ENCODE assay signal across 8 cellular contexts in genomic region chr4:55553442-55553841, GRCh38. TPM values are rescaled to one million over a fixed set of nuclear protein-coding genes. Genes with fewer than 3 reads are reported as not detected.
DNase-seq lines count a peak whose midpoint lies in the region; ATAC-seq lines count a peak whose summit lies in the region.

No MANE protein-coding gene starts in this region.

- DNase-seq in A172 (ENCODE audit: low spot score): peak; percentile 82
- peak; percentile 32 for DNase-seq in activated CD4-positive, alpha-beta memory T cell treated with anti-CD3 and anti-CD28 coated beads for 36 hours
- peak; percentile 39 for DNase-seq in kidney tubule cell (ENCODE audit: low spot score)
- DNase-seq in DMS53 (lab: John Stamatoyannopoulos, UW): no peak
- no peak for DNase-seq in NCI-H526 (lab: John Stamatoyannopoulos, UW)
- no peak for DNase-seq in NCI-H2081 treated with DMSO at 0.1 percent for 48 hours (lab: John Stamatoyannopoulos, UW)

- intact Hi-C loops in activated CD4-positive, alpha-beta memory T cell treated with anti-CD3 and anti-CD28 coated beads for 36 hours (cut with micrococcal nuclease): loop anchor here (10.0 kb wide), 1 partner anchor 579 kb away; no protein-coding TSS in a partner anchor

- H3K9me3 Mint-ChIP-seq in activated CD4-positive, alpha-beta memory T cell treated with anti-CD3 and anti-CD28 coated beads for 36 hours: peaks cover 4% of the 10 kb centered on the region

- POLR2A ChIA-PET in activated CD4-positive, alpha-beta memory T cell treated with anti-CD3 and anti-CD28 coated beads for 36 hours (lab: Charles Lee): no interaction called here

- H3K4me3 Mint-ChIP-seq in activated CD4-positive, alpha-beta memory T cell treated with anti-CD3 and anti-CD28 coated beads for 36 hours: no peak overlapping the region

- ATAC-seq in GM21529 (IDR thresholded peaks at IDR 0.05; ENCODE audit: unreplicated experiment): peak; percentile 71
- no peak for ATAC-seq in GM21515 (IDR thresholded peaks at IDR 0.05; ENCODE audit: unreplicated experiment)

- CTCF ChIA-PET in activated CD4-positive, alpha-beta memory T cell treated with anti-CD3 and anti-CD28 coated beads for 36 hours (lab: Charles Lee): interaction anchor here (1.4 to 1.5 kb wide), 2 partner anchors 108 to 194 kb away, joined by 3 to 6 read pairs; no protein-coding TSS in a partner anchor

- H3K27ac Mint-ChIP-seq in activated CD4-positive, alpha-beta memory T cell treated with anti-CD3 and anti-CD28 coated beads for 36 hours: no peak overlapping the region

- peaks cover 2% of the 10 kb centered on the region for H3K36me3 Mint-ChIP-seq in activated CD4-positive, alpha-beta memory T cell treated with anti-CD3 and anti-CD28 coated beads for 36 hours

- peaks cover 19% of the 10 kb centered on the region for H3K4me1 Mint-ChIP-seq in activated CD4-positive, alpha-beta memory T cell treated with anti-CD3 and anti-CD28 coated beads for 36 hours (ENCODE audit: low read depth)

- H3K27me3 Mint-ChIP-seq in activated CD4-positive, alpha-beta memory T cell treated with anti-CD3 and anti-CD28 coated beads for 36 hours: peaks cover 7% of the 10 kb centered on the region

RNA-seq across cellular contexts. Expression of gene CLOCK, which starts 6.7 kb away (rescaled TPM):
- 33.8 and 35.1 TPM in 2 replicates for total RNA-seq in A172 (2014; rRNA removed; shearing (Covaris generic))
- 10 to 100 TPM; 10.9 to 12.0 TPM for total RNA-seq in activated CD4-positive, alpha-beta memory T cell treated with anti-CD3 and anti-CD28 coated beads for 36 hours

RNA-seq across cellular contexts. Expression of gene PDCL2, which starts 38.6 kb away (rescaled TPM):
- 2.9 TPM in 1 of 2 replicates, not detected in the other for total RNA-seq in A172 (2014; rRNA removed; shearing (Covaris generic))
- not detected for total RNA-seq in activated CD4-positive, alpha-beta memory T cell treated with anti-CD3 and anti-CD28 coated beads for 36 hours

Comparison
In these comparisons a context has a peak if more than half of its experiments do, and no peak if none do; other contexts are left out.
1. DNase-seq: peak in A172 (single experiment), activated CD4-positive, alpha-beta memory T cell treated with anti-CD3 and anti-CD28 coated beads for 36 hours (single experiment) and kidney tubule cell (single experiment); none in DMS53 (single experiment), NCI-H526 (0 of 2) and NCI-H2081 treated with DMSO at 0.1 percent for 48 hours (single experiment).